8 cellular contexts compared by ENCODE assay signal in genomic region chr11:61871158-61871597, GRCh38. TPM values are rescaled to one million over a fixed set of nuclear protein-coding genes. Genes with fewer than 3 reads are reported as not detected.
DNase-seq lines count a peak whose midpoint lies in the region; ATAC-seq, FAIRE-seq and TF ChIP-seq lines count a peak whose summit lies in the region.

No MANE protein-coding gene starts in this region.

- H3K4me3 Mint-ChIP-seq in activated B cell treated with CpG ODN at 0.5 μM for 24 hours, result peak overlapping the region; percentile 75

- no peaks in the 10 kb centered on the region for H3K27me3 Mint-ChIP-seq in activated B cell treated with CpG ODN at 0.5 μM for 24 hours

- intact Hi-C loops in activated B cell treated with CpG ODN at 0.5 μM for 24 hours (cut with micrococcal nuclease), result loop anchor here (1.0 kb wide), 9 partner anchors 9 to 507 kb away; no protein-coding TSS in a partner anchor

- H3K4me1 Mint-ChIP-seq in activated B cell treated with CpG ODN at 0.5 μM for 24 hours, result peaks cover 10% of the 10 kb centered on the region

- TF ChIP-seq POLR2A in GM12892 (IDR thresholded peaks at IDR 0.05; ENCODE audit: low read depth, low read length), result no peak

- peak overlapping the region; percentile 46 for H3K27ac Mint-ChIP-seq in activated B cell treated with CpG ODN at 0.5 μM for 24 hours

- TF ChIP-seq CTCF in activated B cell treated with CpG ODN at 0.5 μM for 24 hours (IDR thresholded peaks at IDR 0.05), result peak; percentile 89

- CTCF ChIA-PET in activated B cell treated with CpG ODN at 0.5 μM for 24 hours (lab: Charles Lee), result interaction anchor here (0.9 to 7.0 kb wide), 16 partner anchors 10 to 440 kb away, joined by 3 to 104 read pairs (median 4); partner anchors contain the start of genes BEST1 and FADS3

- peak; percentile 68 for FAIRE-seq in GM12892 (lab: Jason Lieb, UNC)

- POLR2A ChIA-PET in activated B cell treated with CpG ODN at 0.5 μM for 24 hours (lab: Charles Lee), result interaction anchor here (0.6 to 1.7 kb wide), 6 partner anchors 21 to 211 kb away, joined by 3 to 7 read pairs (median 4); no protein-coding TSS in a partner anchor

- H3K9me3 Mint-ChIP-seq in activated B cell treated with CpG ODN at 0.5 μM for 24 hours, result no peaks in the 10 kb centered on the region

- DNase-seq in GM12892 (ENCODE audit: insufficient read length) (peak; percentile 84), NCI-H2227 (lab: John Stamatoyannopoulos, UW; ENCODE audit: unreplicated experiment) (peak; percentile 89), activated B cell treated with CpG ODN at 0.5 μM for 24 hours (peak; percentile 76), cerebellar cortex (ENCODE audit: low spot score) (peak; percentile 84), kidney glomerular epithelial cell (lab: John Stamatoyannopoulos, UW) (peak; percentile 64), cortex of kidney (lab: John Stamatoyannopoulos, UW) (no peak)
- DNase-seq in stimulated activated CD4-positive, alpha-beta T cell treated with anti-CD3 and anti-CD28 coated beads, Interleukin-1b, Interleukin-23, amount 100 ng/mL, for 24 hours (ENCODE audit: low read depth in 4 of 4, low spot score in 1 of 4), result peak; percentile 15 to 48 (median 38)

- ATAC-seq in HG03066 (IDR thresholded peaks at IDR 0.05; ENCODE audit: low read depth, unreplicated experiment) (peak; percentile 72), activated B cell treated with CpG ODN at 0.5 μM for 24 hours (ENCODE audit: low read depth) (peak; percentile 95)

- H3K36me3 Mint-ChIP-seq in activated B cell treated with CpG ODN at 0.5 μM for 24 hours (ENCODE audit: low read depth), result peaks cover 9% of the 10 kb centered on the region

RNA-seq across cellular contexts. Expression of gene FADS3, which starts 20.2 kb away (rescaled TPM):
- polyA plus RNA-seq in GM12892 (2012; ENCODE audit: missing spikeins), result 3.9 TPM
- total RNA-seq in activated B cell treated with CpG ODN at 0.5 μM for 24 hours, result 121 and 135 TPM in 2 replicates

RNA-seq across cellular contexts. Expression of gene FADS2, which starts 43.1 kb away (rescaled TPM):
- polyA plus RNA-seq in GM12892 (2012; ENCODE audit: missing spikeins), result 82.0 TPM
- 10.9 and 13.4 TPM in 2 replicates for total RNA-seq in activated B cell treated with CpG ODN at 0.5 μM for 24 hours

RNA-seq across cellular contexts. Expression of gene RAB3IL1, which starts 46.2 kb away (rescaled TPM):
- polyA plus RNA-seq in GM12892 (2012; ENCODE audit: missing spikeins), result not detected
- not detected in 2 replicates for total RNA-seq in activated B cell treated with CpG ODN at 0.5 μM for 24 hours

RNA-seq across cellular contexts. Expression of gene FADS1, which starts 54.4 kb away (rescaled TPM):
- 17.8 TPM for polyA plus RNA-seq in GM12892 (2012; ENCODE audit: missing spikeins)
- total RNA-seq in activated B cell treated with CpG ODN at 0.5 μM for 24 hours, result 19.6 and 23.3 TPM in 2 replicates
